Comparison of ENCODE assay signal across 11 cellular contexts in genomic region chr1:119007672-119008482, GRCh38. TPM values are rescaled to one million over a fixed set of nuclear protein-coding genes. Genes with fewer than 3 reads are reported as not detected.
DNase-seq lines count a peak whose midpoint lies in the region; ATAC-seq, FAIRE-seq and TF ChIP-seq lines count a peak whose summit lies in the region.
"Had no signal": no experiment of that assay in that cellular context is flagged by ENCODE, and none has a peak within 500 bp of the region (broad histone marks: within the 10 kb centered on the region; RNA-seq: fewer than 3 reads in every experiment).

No MANE protein-coding gene starts in this region.

- no peak for DNase-seq in Peyer's patch
- DNase-seq in Right ventricle myocardium superior = no peak
- DNase-seq in ovary = no peak
- DNase-seq in A172 (ENCODE audit: low spot score) = no peak
- DNase-seq in small intestine = no peak
- no peak for DNase-seq in NCI-H2107 treated with DMSO at 0.1 percent for 48 hours (lab: John Stamatoyannopoulos, UW; ENCODE audit: unreplicated experiment)
- DNase-seq: activated naive CD4-positive, alpha-beta T cell; NCI-H226; stimulated activated CD4-positive, alpha-beta T cell treated with anti-CD3 and anti-CD28 coated beads, Interleukin-2, amount 100 ng/mL, for 24 hours had no signal

- ATAC-seq in GM18909 (IDR thresholded peaks at IDR 0.05; ENCODE audit: poor library complexity, unreplicated experiment) = peak; percentile 29
- ATAC-seq in Right ventricle myocardium superior (ENCODE audit: poor library complexity) = peak; percentile 41
- ATAC-seq in GM21529 (IDR thresholded peaks at IDR 0.05; ENCODE audit: unreplicated experiment) = no peak

- H3K4me3 ChIP-seq in Peyer's patch = peak overlapping the region in 3 of 4 donors; percentile 6 to 30 (median 29)
- H3K4me3 ChIP-seq in ovary = peak overlapping the region; percentile 27
- H3K4me3 ChIP-seq in small intestine (ENCODE audit: low read depth in 1 of 2, low read length in 2 of 2) = peak overlapping the region in 1 of 2 donors; percentile 19

- H3K36me3 ChIP-seq in Peyer's patch (no peaks in the 10 kb centered on the region), ovary (no peaks in the 10 kb centered on the region), small intestine (ENCODE audit: control insufficient read depth in 2 of 2, insufficient read depth in 2 of 2, low read length in 2 of 2) (no peaks in the 10 kb centered on the region)

- FAIRE-seq in small intestine (lab: Jason Lieb, UNC) = no peak

- H3K4me1 ChIP-seq in Peyer's patch (peaks cover 0 to 19% (median 5%) of the 10 kb centered on the region in 4 donors), ovary (ENCODE audit: insufficient read depth) (peaks cover 9% of the 10 kb centered on the region), small intestine (ENCODE audit: control insufficient read depth in 2 of 2, insufficient read depth in 1 of 2, low read depth in 1 of 2, low read length in 1 of 2) (peaks cover 0 to 2% of the 10 kb centered on the region in 2 donors)

- TF ChIP-seq EP300 in ovary (IDR thresholded peaks at IDR 0.05) = no peak

- H3K27me3 ChIP-seq in Peyer's patch (peaks cover 0 to 32% of the 10 kb centered on the region in 2 donors), ovary (no peaks in the 10 kb centered on the region), small intestine (ENCODE audit: control insufficient read depth in 2 of 2, insufficient read depth in 2 of 2, low read length in 2 of 2) (peaks cover 10 to 46% of the 10 kb centered on the region in 2 donors)

- TF ChIP-seq POLR2A in Peyer's patch (IDR thresholded peaks at IDR 0.05) (no peak), ovary (IDR thresholded peaks at IDR 0.05) (no peak)

- intact Hi-C loops in Right ventricle myocardium superior (cut with DNase I) (loop anchor here (5.0 kb wide), 2 partner anchors 786 to 856 kb away; no protein-coding TSS in a partner anchor), ovary (cut with DNase I) (no loop called here)

- no peak overlapping the region for H3K27ac ChIP-seq in Peyer's patch
- H3K27ac ChIP-seq in ovary = no peak overlapping the region
- H3K27ac ChIP-seq in small intestine (ENCODE audit: low read depth in 1 of 2, low read length in 1 of 2) = no peak overlapping the region

- H3K9me3 ChIP-seq in Peyer's patch (peaks cover 0 to 5% (median 0%) of the 10 kb centered on the region in 4 donors), ovary (no peaks in the 10 kb centered on the region), small intestine (ENCODE audit: control insufficient read depth, low read depth) (no peaks in the 10 kb centered on the region)

- 3 to 6% (median 5%) methylated on average over 54 to 61 of the region's 61 CpGs for WGBS in ovary, 3 donors
- WGBS in small intestine, 3 donors = 4 to 7% (median 5%) methylated on average over 58 to 61 of the region's 61 CpGs

- TF ChIP-seq CTCF in Peyer's patch (IDR thresholded peaks at IDR 0.05) = no peak
- TF ChIP-seq CTCF in ovary (IDR thresholded peaks at IDR 0.05) = no peak

RNA-seq across cellular contexts. Expression of gene TBX15, which starts 19.7 kb away (rescaled TPM):
- total RNA-seq in Peyer's patch (1 to 10 TPM in 1 of 4 donors, under 1 TPM in 1, not detected in 2; 0.40 to 3.3 TPM), Right ventricle myocardium superior (0.43 TPM), ovary (under 1 TPM in 6 of 7 donors, not detected in 1; 0.08 to 0.60 (median 0.20) TPM)
- polyA plus RNA-seq in ovary (under 1 TPM; 0.10 to 0.42 TPM), small intestine (under 1 TPM in 1 of 3 donors, not detected in 2; 0.09 TPM)
- total RNA-seq in A172 (2014; rRNA removed; shearing (Covaris generic)) = not detected in 2 replicates
